In the genomic region with DNA sequence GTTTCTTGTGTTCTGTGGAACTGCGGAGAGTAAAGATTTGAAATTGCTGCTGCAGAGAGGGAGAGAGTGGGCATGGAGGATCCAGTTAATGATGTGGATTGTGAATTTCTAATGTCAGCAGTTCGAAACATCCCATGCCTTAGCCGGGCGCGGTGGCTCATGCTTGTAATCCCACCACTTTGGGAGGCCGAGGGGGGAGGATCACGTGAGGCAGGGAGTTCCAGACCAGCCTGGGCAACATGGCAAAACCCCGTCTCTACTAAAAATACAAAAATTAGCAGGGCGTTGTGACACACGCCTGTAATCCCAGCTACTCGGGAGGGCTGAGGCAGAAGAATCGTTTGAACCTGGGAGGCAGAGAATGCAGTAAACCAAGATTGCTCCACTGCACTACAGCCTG, we compare ENCODE assay signal across 8 cellular contexts. TPM values are rescaled to one million over a fixed set of nuclear protein-coding genes. Genes with fewer than 3 reads are reported as not detected.
DNase-seq lines count a peak whose midpoint lies in the region; ATAC-seq and TF ChIP-seq lines count a peak whose summit lies in the region.

No MANE protein-coding gene starts in this region.

- intact Hi-C loops in activated T-helper 1 cell treated with anti-CD3 and anti-CD28 coated beads, Interleukin-12 subunit alpha, Interleukin-12 subunit beta, Interleukin-2, Interleukin-4 antibody, amounts not matched to agents 30 ng/mL and 10 ng/mL and 1 ng/mL, durations not matched to agents 14 hours and 24 hours and 36 hours (cut with micrococcal nuclease) = loop anchor here (1.0 to 5.0 kb wide), 6 partner anchors 87 to 634 kb away; partner anchors contain the start of genes APBB1, ARFIP2, FHIP1B and TIMM10B

- H3K36me3 ChIP-seq in H7 (replicated peaks; ENCODE audit: control insufficient read depth, insufficient read depth, low read length) = no peaks in the 10 kb centered on the region
- no peaks in the 10 kb centered on the region for H3K36me3 ChIP-seq in right atrium auricular region
- peaks cover 0 to 4% (median 3%) of the 10 kb centered on the region in 3 donors for H3K36me3 ChIP-seq in skeletal muscle tissue (ENCODE audit: control insufficient read depth in 3 of 3, insufficient read depth in 3 of 3, low read length in 3 of 3)

- H3K27ac Mint-ChIP-seq in activated T-helper 1 cell treated with anti-CD3 and anti-CD28 coated beads, Interleukin-12 subunit alpha, Interleukin-12 subunit beta, Interleukin-2, Interleukin-4 antibody, amounts not matched to agents 30 ng/mL and 10 ng/mL and 1 ng/mL, durations not matched to agents 14 hours and 24 hours and 36 hours = peak overlapping the region; percentile 93
- H3K27ac Mint-ChIP-seq in natural killer cell treated with Interleukin-12 subunit alpha and Interleukin-12 subunit beta and Interleukin-15 and Interleukin-18, amount 100 ng/mL, for 72 hours = peak overlapping the region in 1 of 2 donors; percentile 6

- H3K9me3 ChIP-seq in right atrium auricular region (no peaks in the 10 kb centered on the region), skeletal muscle tissue (ENCODE audit: control insufficient read depth in 3 of 3, low read length in 3 of 3) (no peaks in the 10 kb centered on the region)

- peak overlapping the region; percentile 75 for H3K4me3 Mint-ChIP-seq in activated T-helper 1 cell treated with anti-CD3 and anti-CD28 coated beads, Interleukin-12 subunit alpha, Interleukin-12 subunit beta, Interleukin-2, Interleukin-4 antibody, amounts not matched to agents 30 ng/mL and 10 ng/mL and 1 ng/mL, durations not matched to agents 14 hours and 24 hours and 36 hours
- H3K4me3 Mint-ChIP-seq in natural killer cell treated with Interleukin-12 subunit alpha and Interleukin-12 subunit beta and Interleukin-15 and Interleukin-18, amount 100 ng/mL, for 72 hours = no peak overlapping the region

- no peak for ATAC-seq in natural killer cell treated with Interleukin-12 subunit alpha and Interleukin-12 subunit beta and Interleukin-15 and Interleukin-18, amount 100 ng/mL, for 72 hours

- H3K4me3 ChIP-seq in H7 (ENCODE audit: insufficient read depth, low read depth, low read length) (peak overlapping the region; percentile 86), right atrium auricular region (peak overlapping the region; percentile 66 to 70), skeletal muscle tissue (ENCODE audit: low read length in 3 of 3) (peak overlapping the region; percentile 49 to 83 (median 56))

- peaks cover 5% of the 10 kb centered on the region for H3K36me3 Mint-ChIP-seq in activated T-helper 1 cell treated with anti-CD3 and anti-CD28 coated beads, Interleukin-12 subunit alpha, Interleukin-12 subunit beta, Interleukin-2, Interleukin-4 antibody, amounts not matched to agents 30 ng/mL and 10 ng/mL and 1 ng/mL, durations not matched to agents 14 hours and 24 hours and 36 hours (ENCODE audit: low read depth)
- H3K36me3 Mint-ChIP-seq in natural killer cell treated with Interleukin-12 subunit alpha and Interleukin-12 subunit beta and Interleukin-15 and Interleukin-18, amount 100 ng/mL, for 72 hours = no peaks in the 10 kb centered on the region

- H3K9me3 Mint-ChIP-seq in activated T-helper 1 cell treated with anti-CD3 and anti-CD28 coated beads, Interleukin-12 subunit alpha, Interleukin-12 subunit beta, Interleukin-2, Interleukin-4 antibody, amounts not matched to agents 30 ng/mL and 10 ng/mL and 1 ng/mL, durations not matched to agents 14 hours and 24 hours and 36 hours = no peaks in the 10 kb centered on the region
- H3K9me3 Mint-ChIP-seq in natural killer cell treated with Interleukin-12 subunit alpha and Interleukin-12 subunit beta and Interleukin-15 and Interleukin-18, amount 100 ng/mL, for 72 hours = no peaks in the 10 kb centered on the region

- H3K27me3 ChIP-seq in H7 (ENCODE audit: control insufficient read depth, insufficient read depth, low read length) = no peaks in the 10 kb centered on the region
- no peaks in the 10 kb centered on the region for H3K27me3 ChIP-seq in right atrium auricular region
- H3K27me3 ChIP-seq in skeletal muscle tissue (ENCODE audit: control insufficient read depth in 3 of 3, insufficient read depth in 3 of 3, low read length in 3 of 3) = no peaks in the 10 kb centered on the region

- H3K27me3 Mint-ChIP-seq in activated T-helper 1 cell treated with anti-CD3 and anti-CD28 coated beads, Interleukin-12 subunit alpha, Interleukin-12 subunit beta, Interleukin-2, Interleukin-4 antibody, amounts not matched to agents 30 ng/mL and 10 ng/mL and 1 ng/mL, durations not matched to agents 14 hours and 24 hours and 36 hours (ENCODE audit: insufficient read depth) = peaks cover 20% of the 10 kb centered on the region
- peaks cover 44 to 56% of the 10 kb centered on the region in 2 donors for H3K27me3 Mint-ChIP-seq in natural killer cell treated with Interleukin-12 subunit alpha and Interleukin-12 subunit beta and Interleukin-15 and Interleukin-18, amount 100 ng/mL, for 72 hours

- H3K4me1 Mint-ChIP-seq in activated T-helper 1 cell treated with anti-CD3 and anti-CD28 coated beads, Interleukin-12 subunit alpha, Interleukin-12 subunit beta, Interleukin-2, Interleukin-4 antibody, amounts not matched to agents 30 ng/mL and 10 ng/mL and 1 ng/mL, durations not matched to agents 14 hours and 24 hours and 36 hours (ENCODE audit: low read depth) = peaks cover 29% of the 10 kb centered on the region
- peaks cover 4 to 13% of the 10 kb centered on the region in 2 donors for H3K4me1 Mint-ChIP-seq in natural killer cell treated with Interleukin-12 subunit alpha and Interleukin-12 subunit beta and Interleukin-15 and Interleukin-18, amount 100 ng/mL, for 72 hours (ENCODE audit: low read depth in 2 of 2)

- TF ChIP-seq CTCF in right atrium auricular region (IDR thresholded peaks at IDR 0.05) = no peak

- peak overlapping the region; percentile 86 to 98 (median 89) for H3K9ac ChIP-seq in skeletal muscle tissue (ENCODE audit: low read depth in 1 of 3, low read length in 3 of 3)

- DNase-seq in H7 (no peak), right atrium auricular region (ENCODE audit: low spot score) (no peak), KG1 (lab: John Stamatoyannopoulos, UW) (no peak), NCI-H510A (lab: John Stamatoyannopoulos, UW) (no peak), T-helper 9 cell (no peak)
- no peak for DNase-seq in activated T-helper 1 cell treated with anti-CD3 and anti-CD28 coated beads, Interleukin-12 subunit alpha, Interleukin-12 subunit beta, Interleukin-2, Interleukin-4 antibody, amounts not matched to agents 30 ng/mL and 10 ng/mL and 1 ng/mL, durations not matched to agents 14 hours and 24 hours and 36 hours (ENCODE audit: low spot score)
- no peak for DNase-seq in natural killer cell treated with Interleukin-12 subunit alpha and Interleukin-12 subunit beta and Interleukin-15 and Interleukin-18, amount 100 ng/mL, for 72 hours (ENCODE audit: low spot score)

- H3K4me1 ChIP-seq in right atrium auricular region (peaks cover 0 to 55% of the 10 kb centered on the region in 2 donors), skeletal muscle tissue (ENCODE audit: control insufficient read depth in 3 of 3, insufficient read depth in 3 of 3, low read length in 3 of 3) (peaks cover 36 to 38% (median 37%) of the 10 kb centered on the region in 3 donors)

- H3K27ac ChIP-seq in right atrium auricular region (peak overlapping the region; percentile 99 to 100), skeletal muscle tissue (ENCODE audit: low read depth, low read length) (peak overlapping the region; percentile 97)

RNA-seq across cellular contexts. Expression of gene CAVIN3, which starts 1.1 kb away (rescaled TPM):
- total RNA-seq in H7 (2014; rRNA removed; shearing (Covaris generic)) = 93.4 and 179 TPM in 2 replicates
- 16.5 and 17.2 TPM in 2 replicates for total RNA-seq in activated T-helper 1 cell treated with anti-CD3 and anti-CD28 coated beads, Interleukin-12 subunit alpha, Interleukin-12 subunit beta, Interleukin-2, Interleukin-4 antibody, amounts not matched to agents 30 ng/mL and 10 ng/mL and 1 ng/mL, durations not matched to agents 14 hours and 24 hours and 36 hours
- total RNA-seq in right atrium auricular region = 10 to 100 TPM; 84.8 to 86.7 TPM
- 28.2 TPM for total RNA-seq in skeletal muscle tissue
- total RNA-seq in natural killer cell treated with Interleukin-12 subunit alpha and Interleukin-12 subunit beta and Interleukin-15 and Interleukin-18, amount 100 ng/mL, for 72 hours = under 1 TPM in 1 of 2 donors, not detected in 1; 0.78 TPM
